8 cellular contexts compared by ENCODE assay signal in genomic region chr6:31896856-31897611, GRCh38. TPM values are rescaled to one million over a fixed set of nuclear protein-coding genes. Genes with fewer than 3 reads are reported as not detected.
DNase-seq lines count a peak whose midpoint lies in the region; ATAC-seq and TF ChIP-seq lines count a peak whose summit lies in the region.

No MANE protein-coding gene starts in this region.

- H3K9me3 ChIP-seq in BE2C (no peaks in the 10 kb centered on the region), body of pancreas (no peaks in the 10 kb centered on the region), lung (ENCODE audit: control insufficient read depth in 2 of 2, insufficient read depth in 1 of 2, low read length in 1 of 2) (no peaks in the 10 kb centered on the region), upper lobe of left lung (no peaks in the 10 kb centered on the region)

- H3K4me3 ChIP-seq in BE2C (ENCODE audit: low read depth, low read length): peak overlapping the region; percentile 99
- H3K4me3 ChIP-seq in HL-60 (replicated peaks; ENCODE audit: insufficient read depth, low read length): peak overlapping the region; percentile 78
- peak overlapping the region; percentile 81 to 89 for H3K4me3 ChIP-seq in body of pancreas
- H3K4me3 ChIP-seq in lung: peak overlapping the region; percentile 78
- H3K4me3 ChIP-seq in upper lobe of left lung: peak overlapping the region; percentile 52 to 100 (median 96)

- H3K27ac ChIP-seq in HL-60 (replicated peaks): peak overlapping the region; percentile 59
- H3K27ac ChIP-seq in body of pancreas: peak overlapping the region in 3 of 4 donors; percentile 80 to 87 (median 86)
- H3K27ac ChIP-seq in lung (ENCODE audit: low read depth in 1 of 2, low read length in 1 of 2): peak overlapping the region; percentile 67 to 72
- H3K27ac ChIP-seq in upper lobe of left lung: peak overlapping the region; percentile 73 to 94 (median 82)

- peaks cover 33% of the 10 kb centered on the region for H3K36me3 ChIP-seq in BE2C
- H3K36me3 ChIP-seq in body of pancreas (replicated peaks in 1 of 2; ENCODE audit: insufficient read depth in 1 of 2, low read depth in 2 of 2): peaks cover 0 to 2% of the 10 kb centered on the region in 2 donors
- peaks cover 3 to 16% of the 10 kb centered on the region in 2 donors for H3K36me3 ChIP-seq in lung (ENCODE audit: control insufficient read depth in 2 of 2, insufficient read depth in 2 of 2, low read length in 2 of 2)
- peaks cover 5 to 41% (median 26%) of the 10 kb centered on the region in 4 donors for H3K36me3 ChIP-seq in upper lobe of left lung

- TF ChIP-seq EP300 in upper lobe of left lung (IDR thresholded peaks at IDR 0.05): no peak

- H3K27me3 ChIP-seq in BE2C (no peaks in the 10 kb centered on the region), HL-60 (ENCODE audit: insufficient read depth, poor library complexity, severe bottlenecking) (no peaks in the 10 kb centered on the region), body of pancreas (no peaks in the 10 kb centered on the region), lung (ENCODE audit: control insufficient read depth, insufficient read depth) (no peaks in the 10 kb centered on the region), upper lobe of left lung (no peaks in the 10 kb centered on the region)

- TF ChIP-seq POLR2A in body of pancreas (IDR thresholded peaks at IDR 0.05): no peak
- TF ChIP-seq POLR2A in upper lobe of left lung (IDR thresholded peaks at IDR 0.05): no peak

- intact Hi-C loops in body of pancreas (cut with DNase I): no loop called here

- H3K4me1 ChIP-seq in BE2C: peaks cover 2% of the 10 kb centered on the region; the same call in 1 of the 2 replicates
- H3K4me1 ChIP-seq in body of pancreas: peaks cover 33% of the 10 kb centered on the region
- peaks cover 0 to 3% of the 10 kb centered on the region in 2 donors for H3K4me1 ChIP-seq in lung (ENCODE audit: control insufficient read depth in 2 of 2, insufficient read depth in 2 of 2, low read length in 2 of 2)
- H3K4me1 ChIP-seq in upper lobe of left lung: peaks cover 15 to 48% (median 33%) of the 10 kb centered on the region in 4 donors

- TF ChIP-seq CTCF in BE2C (IDR thresholded peaks at IDR 0.05; ENCODE audit: low read depth, low read length) (no peak), HL-60 (IDR thresholded peaks at IDR 0.05; ENCODE audit: insufficient read depth, low read length) (no peak), body of pancreas (IDR thresholded peaks at IDR 0.05) (no peak), lung (IDR thresholded peaks at IDR 0.05; ENCODE audit: control extremely low read depth, extremely low read depth) (no peak), upper lobe of left lung (IDR thresholded peaks at IDR 0.05) (peak in 1 of 6 experiments; percentile 43)

- ATAC-seq in body of pancreas (no peak), lung (ENCODE audit: insufficient read depth, low FRiP score) (no peak), upper lobe of left lung (ENCODE audit: low FRiP score in 2 of 2) (peak in 1 of 2 donors; percentile 3), GM21737 (IDR thresholded peaks at IDR 0.05; ENCODE audit: unreplicated experiment) (no peak), HG03139 (IDR thresholded peaks at IDR 0.05; ENCODE audit: unreplicated experiment) (no peak)

- 1 to 4% methylated on average over 6 to 14 of the region's 62 CpGs for WGBS in body of pancreas, 2 donors
- 2 to 3% methylated on average over 19 to 60 of the region's 62 CpGs for WGBS in lung, 2 donors
- WGBS in upper lobe of left lung, 2 donors: 3% methylated on average over 4 to 11 of the region's 62 CpGs

- DNase-seq in BE2C: no peak
- DNase-seq in HL-60 (ENCODE audit: low read depth in 1 of 2, low spot score in 1 of 2): no peak
- DNase-seq in body of pancreas: no peak
- no peak for DNase-seq in lung (ENCODE audit: low spot score)
- no peak for DNase-seq in upper lobe of left lung
- no peak for DNase-seq in NCI-H2196 treated with DMSO at 0.1 percent for 48 hours (lab: John Stamatoyannopoulos, UW; ENCODE audit: unreplicated experiment)

RNA-seq across cellular contexts. Expression of gene EHMT2, which starts 0.5 kb away (rescaled TPM):
- 122 TPM for polyA plus RNA-seq in BE2C (2012; ENCODE audit: insufficient read depth, insufficient read length, low read depth)
- total RNA-seq in body of pancreas: 10 to 100 TPM; 35.8 to 87.7 TPM
- 10 to 100 TPM; 37.6 to 43.4 TPM for total RNA-seq in lung
- polyA plus RNA-seq in lung: 10 to 100 TPM; 21.2 to 31.9 TPM
- total RNA-seq in upper lobe of left lung: 10 to 100 TPM; 23.6 to 57.3 (median 41.7) TPM

RNA-seq across cellular contexts. Expression of gene ZBTB12, which starts 4.9 kb away (rescaled TPM):
- polyA plus RNA-seq in BE2C (2012; ENCODE audit: insufficient read depth, insufficient read length, low read depth): 42.9 TPM
- 1 to 10 TPM in 1 of 2 donors, not detected in 1; 2.1 TPM for total RNA-seq in body of pancreas
- 1 to 10 TPM; 6.4 to 7.3 TPM for total RNA-seq in lung
- polyA plus RNA-seq in lung: 1 to 10 TPM; 2.8 to 3.9 TPM
- 1 to 10 TPM; 1.0 to 7.5 (median 2.2) TPM for total RNA-seq in upper lobe of left lung

RNA-seq across cellular contexts. Expression of gene SLC44A4, which starts 18.2 kb away (rescaled TPM):
- polyA plus RNA-seq in BE2C (2012; ENCODE audit: insufficient read depth, insufficient read length, low read depth): not detected
- total RNA-seq in body of pancreas: 10 to 100 TPM in 1 of 2 donors, 1 to 10 TPM in 1; 7.3 to 19.2 TPM
- 100 to 1,000 TPM in 1 of 2 donors, 10 to 100 TPM in 1; 66.4 to 121 TPM for total RNA-seq in lung
- polyA plus RNA-seq in lung: 10 to 100 TPM; 22.2 to 33.0 TPM
- total RNA-seq in upper lobe of left lung: 10 to 100 TPM; 19.1 to 84.2 (median 42.0) TPM

RNA-seq across cellular contexts. Expression of gene C2, which starts 30.5 kb away (rescaled TPM):
- 2.9 TPM for polyA plus RNA-seq in BE2C (2012; ENCODE audit: insufficient read depth, insufficient read length, low read depth)
- total RNA-seq in body of pancreas (1 to 10 TPM; 1.3 TPM), lung (100 to 1,000 TPM in 1 of 2 donors, 10 to 100 TPM in 1; 28.6 to 194 TPM), upper lobe of left lung (100 to 1,000 TPM; 119 to 322 (median 233) TPM)
- 100 to 1,000 TPM in 1 of 2 donors, 10 to 100 TPM in 1; 69.1 to 230 TPM for polyA plus RNA-seq in lung

RNA-seq across cellular contexts. Expression of gene NEU1, which starts 34.4 kb away (rescaled TPM):
- polyA plus RNA-seq in BE2C (2012; ENCODE audit: insufficient read depth, insufficient read length, low read depth): 87.4 TPM
- total RNA-seq in body of pancreas: 10 to 100 TPM; 29.3 to 30.6 TPM
- 10 to 100 TPM; 53.2 to 71.3 TPM for total RNA-seq in lung
- polyA plus RNA-seq in lung: 10 to 100 TPM; 69.6 to 82.5 TPM
- 10 to 100 TPM; 28.3 to 90.3 (median 64.6) TPM for total RNA-seq in upper lobe of left lung
